ENCODE assay signal across 13 cellular contexts in the genomic region with DNA sequence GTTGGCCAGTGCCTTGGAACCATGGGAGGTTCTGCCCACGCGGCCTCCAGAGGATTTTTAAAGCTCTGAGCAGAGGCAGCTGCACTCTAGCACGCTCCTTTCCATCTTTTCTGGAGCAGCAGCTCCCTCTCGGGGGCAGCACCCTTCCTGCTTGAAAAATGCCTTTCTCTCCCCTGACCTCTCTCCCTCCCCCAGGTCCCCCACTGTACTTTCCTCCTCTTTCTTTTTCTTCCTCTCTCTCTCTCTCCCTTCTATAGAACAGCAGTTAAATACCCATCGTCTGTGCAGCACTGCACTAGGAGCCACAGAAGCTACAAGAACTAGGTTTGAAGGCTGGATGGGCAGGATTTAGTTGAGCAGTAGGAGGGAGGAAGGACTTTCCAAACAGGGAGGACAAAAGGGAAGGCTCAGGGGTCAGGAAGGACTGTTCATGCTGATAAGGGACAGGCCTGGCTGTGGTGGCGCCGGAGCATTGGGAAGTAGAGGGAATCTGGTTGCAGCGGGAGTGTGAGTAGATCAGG. TPM values are rescaled to one million over a fixed set of nuclear protein-coding genes. Genes with fewer than 3 reads are reported as not detected.
A peak's percentile ranks its signal among the peaks of the same experiment; 100 is the strongest.
DNase-seq lines count a peak whose midpoint lies in the region; ATAC-seq and TF ChIP-seq lines count a peak whose summit lies in the region.
"Had no signal": no experiment of that assay in that cellular context is flagged by ENCODE, and none has a peak within 500 bp of the region (broad histone marks: within the 10 kb centered on the region; RNA-seq: fewer than 3 reads in every experiment).

No MANE protein-coding gene starts in this region.

- H3K9me3 ChIP-seq in CD8-positive, alpha-beta T cell (ENCODE audit: low read length): no peaks in the 10 kb centered on the region
- H3K9me3 ChIP-seq: transverse colon had no signal

- POLR2A ChIA-PET in CD8-positive, alpha-beta T cell (lab: Charles Lee): no interaction called here

- intact Hi-C loops in left ventricle myocardium superior (cut with micrococcal nuclease): no loop called here
- intact Hi-C loops in CD8-positive, alpha-beta T cell (cut with DNase I, micrococcal nuclease): no loop called here

- H3K36me3 Mint-ChIP-seq in progenitor cell of endocrine pancreas (ENCODE audit: insufficient read depth): peaks cover 18% of the 10 kb centered on the region
- H3K36me3 Mint-ChIP-seq in CD8-positive, alpha-beta T cell: no peaks in the 10 kb centered on the region

- DNase-seq in GM10266 (ENCODE audit: extremely low spot score) (no peak), amniotic epithelial cell (ENCODE audit: low read depth) (peak; percentile 61), left ventricle myocardium superior (peak; percentile 63), progenitor cell of endocrine pancreas (ENCODE audit: low spot score, unreplicated experiment) (no peak), A172 (ENCODE audit: low spot score) (no peak), NCI-H510A (lab: John Stamatoyannopoulos, UW) (no peak)
- DNase-seq in CD8-positive, alpha-beta T cell: no peak
- DNase-seq: activated CD8-positive, alpha-beta T cell treated with anti-CD3 and anti-CD28 coated beads for 36 hours; activated effector memory CD4-positive, alpha-beta T cell treated with anti-CD3 and anti-CD28 coated beads, Interleukin-2, amount 50 U/mL, for 16 hours; NCI-H510A treated with DMSO at 0.1 percent for 48 hours; transverse colon had no signal

- ATAC-seq in left ventricle myocardium superior (no peak), GM19467 (IDR thresholded peaks at IDR 0.05; ENCODE audit: unreplicated experiment) (no peak)
- ATAC-seq in CD8-positive, alpha-beta T cell: no peak
- ATAC-seq: activated CD8-positive, alpha-beta T cell treated with anti-CD3 and anti-CD28 coated beads for 36 hours had no signal

- peak overlapping the region; percentile 18 for H3K27ac Mint-ChIP-seq in progenitor cell of endocrine pancreas
- no peak overlapping the region for H3K27ac Mint-ChIP-seq in CD8-positive, alpha-beta T cell
- H3K27ac Mint-ChIP-seq: activated CD8-positive, alpha-beta T cell treated with anti-CD3 and anti-CD28 coated beads for 36 hours; T-helper 2 cell treated with Interferon-gamma antibody and Interleukin-4, amounts not matched to agents 5 μg/mL and 100 μg/mL, for 36 hours had no signal

- CTCF ChIA-PET in CD8-positive, alpha-beta T cell (lab: Charles Lee): interaction anchor here (1.2 kb wide), 1 partner anchor 166 kb away, joined by 5 read pairs; no protein-coding TSS in a partner anchor

- no peak overlapping the region for H3K4me3 Mint-ChIP-seq in progenitor cell of endocrine pancreas (ENCODE audit: low read depth)
- H3K4me3 Mint-ChIP-seq in CD8-positive, alpha-beta T cell: no peak overlapping the region
- H3K4me3 Mint-ChIP-seq: activated CD8-positive, alpha-beta T cell treated with anti-CD3 and anti-CD28 coated beads for 36 hours; T-helper 2 cell treated with Interferon-gamma antibody and Interleukin-4, amounts not matched to agents 5 μg/mL and 100 μg/mL, for 36 hours had no signal

- H3K27me3 Mint-ChIP-seq in progenitor cell of endocrine pancreas: no peaks in the 10 kb centered on the region
- H3K27me3 Mint-ChIP-seq in CD8-positive, alpha-beta T cell (ENCODE audit: low read depth): peaks cover 4% of the 10 kb centered on the region

- peaks cover 42% of the 10 kb centered on the region for H3K4me1 Mint-ChIP-seq in progenitor cell of endocrine pancreas (ENCODE audit: low read depth)
- peaks cover 10% of the 10 kb centered on the region for H3K4me1 Mint-ChIP-seq in CD8-positive, alpha-beta T cell (ENCODE audit: low read depth)

- peaks cover 9% of the 10 kb centered on the region for H3K4me1 ChIP-seq in CD8-positive, alpha-beta T cell (ENCODE audit: insufficient read depth, low read length)

- no peak overlapping the region for H3K4me3 ChIP-seq in CD8-positive, alpha-beta T cell (ENCODE audit: low read depth, low read length)
- H3K4me3 ChIP-seq: transverse colon had no signal

- no peaks in the 10 kb centered on the region for H3K9me3 Mint-ChIP-seq in progenitor cell of endocrine pancreas (ENCODE audit: low read depth)
- no peaks in the 10 kb centered on the region for H3K9me3 Mint-ChIP-seq in CD8-positive, alpha-beta T cell
- H3K9me3 Mint-ChIP-seq: activated CD8-positive, alpha-beta T cell treated with anti-CD3 and anti-CD28 coated beads for 36 hours; T-helper 2 cell treated with Interferon-gamma antibody and Interleukin-4, amounts not matched to agents 5 μg/mL and 100 μg/mL, for 36 hours had no signal

- no peak overlapping the region for H3K27ac ChIP-seq in CD8-positive, alpha-beta T cell (ENCODE audit: low read depth, low read length)

- TF ChIP-seq CTCF in GM10266 (IDR thresholded peaks at IDR 0.05; ENCODE audit: control insufficient read depth, insufficient read depth, low read depth, missing control alignments) (peak; percentile 23), progenitor cell of endocrine pancreas (IDR thresholded peaks at IDR 0.05; ENCODE audit: unreplicated experiment) (no peak)
- TF ChIP-seq CTCF in CD8-positive, alpha-beta T cell (IDR thresholded peaks at IDR 0.05): no peak

- H3K27me3 ChIP-seq in CD8-positive, alpha-beta T cell (ENCODE audit: insufficient read depth, low read length): no peaks in the 10 kb centered on the region

- H3K36me3 ChIP-seq in CD8-positive, alpha-beta T cell (ENCODE audit: insufficient read depth, low read length): no peaks in the 10 kb centered on the region
- H3K36me3 ChIP-seq: transverse colon had no signal

RNA-seq across cellular contexts. Expression of a gene that starts 4.4 kb away (rescaled TPM):
- total RNA-seq in left ventricle myocardium superior (118 TPM), progenitor cell of endocrine pancreas (122 TPM in 2 replicates)
- total RNA-seq in CD8-positive, alpha-beta T cell: under 1 TPM; 0.14 TPM
- 0.10 and 0.12 TPM in 2 replicates for total RNA-seq in A172 (2014; rRNA removed; shearing (Covaris generic))

Comparison
In these comparisons a context has a peak if more than half of its experiments do, and no peak if none do; other contexts are left out.
1. DNase-seq: peak in amniotic epithelial cell (single experiment) and left ventricle myocardium superior (single experiment); none in GM10266 (single experiment), progenitor cell of endocrine pancreas (single experiment), CD8-positive, alpha-beta T cell (0 of 7), A172 (single experiment) and NCI-H510A (single experiment).
2. RNA of a gene that starts 4.4 kb away (total RNA-seq): 122 TPM in progenitor cell of endocrine pancreas and 118 TPM in left ventricle myocardium superior (single experiment); 0.14 TPM in CD8-positive, alpha-beta T cell and 0.10 to 0.12 TPM in A172; every median in the first group is over 100 times any median in the second.